In the genomic region with DNA sequence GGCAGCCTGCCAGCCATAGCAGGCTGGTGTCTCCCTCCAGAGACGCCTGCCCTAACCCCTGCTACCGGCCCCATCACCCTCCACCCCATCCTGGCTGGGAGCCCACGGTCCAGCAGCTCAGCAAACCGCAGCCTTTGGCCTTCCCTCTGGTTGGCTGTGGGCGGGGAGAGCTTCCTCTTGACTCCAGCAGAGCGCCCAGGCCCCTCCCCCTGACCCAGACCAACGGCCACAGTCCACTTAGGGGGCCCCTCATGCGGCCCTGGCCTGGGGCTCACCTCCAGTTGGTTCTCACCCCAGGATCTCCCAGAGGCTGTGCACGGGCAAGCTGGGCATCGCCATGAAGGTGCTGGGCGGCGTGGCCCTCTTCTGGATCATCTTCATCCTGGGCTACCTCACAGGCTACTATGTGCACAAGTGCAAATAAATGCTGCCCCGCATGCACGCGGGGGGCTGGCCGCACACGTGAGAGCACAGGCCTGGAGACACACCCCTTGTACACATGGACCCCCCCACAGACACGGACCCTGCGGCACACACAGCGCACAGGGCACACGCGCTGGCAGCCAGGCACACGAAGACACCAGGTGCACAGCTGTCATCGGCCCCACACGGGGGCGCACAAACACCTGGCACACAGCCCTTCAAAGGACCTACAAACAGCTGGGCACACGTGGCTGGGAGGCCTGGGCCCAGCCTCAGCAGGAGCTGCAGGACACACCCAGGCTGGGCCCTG, we compare ENCODE assay signal across 9 cellular contexts. TPM values are rescaled to one million over a fixed set of nuclear protein-coding genes. Genes with fewer than 3 reads are reported as not detected.
DNase-seq lines count a peak whose midpoint lies in the region; ATAC-seq and TF ChIP-seq lines count a peak whose summit lies in the region.
"Had no signal": no experiment of that assay in that cellular context is flagged by ENCODE, and none has a peak within 500 bp of the region (broad histone marks: within the 10 kb centered on the region; RNA-seq: fewer than 3 reads in every experiment).

No MANE protein-coding gene starts in this region.

- H3K36me3 ChIP-seq in naive thymus-derived CD4-positive, alpha-beta T cell (ENCODE audit: control insufficient read depth in 2 of 3, insufficient read depth in 3 of 3, low read length in 3 of 3) = peaks cover 5 to 25% (median 6%) of the 10 kb centered on the region in 3 experiments

- H3K27ac ChIP-seq in epithelial cell of prostate = no peak overlapping the region
- H3K27ac ChIP-seq in naive thymus-derived CD4-positive, alpha-beta T cell (ENCODE audit: low read depth, low read length) = no peak overlapping the region

- peak; percentile 38 for ATAC-seq in GM18867 (IDR thresholded peaks at IDR 0.05; ENCODE audit: unreplicated experiment)
- peak; percentile 36 for ATAC-seq in naive thymus-derived CD4-positive, alpha-beta T cell
- no peak for ATAC-seq in GM18511 (IDR thresholded peaks at IDR 0.05; ENCODE audit: unreplicated experiment)

- TF ChIP-seq CTCF in AG04449 (IDR thresholded peaks at IDR 0.05; ENCODE audit: insufficient read depth, low read length, missing control alignments) = peak; percentile 5

- H3K4me1 Mint-ChIP-seq in activated CD4-positive, alpha-beta T cell treated with anti-CD3 and anti-CD28 coated beads, Interleukin-2, amount 10 ng/mL, durations not matched to agents 24 days and 14 days = peaks cover 7% of the 10 kb centered on the region
- H3K4me1 Mint-ChIP-seq in naive thymus-derived CD4-positive, alpha-beta T cell = peaks cover 4 to 19% (median 9%) of the 10 kb centered on the region in 7 donors

- H3K4me3 Mint-ChIP-seq in activated CD4-positive, alpha-beta T cell treated with anti-CD3 and anti-CD28 coated beads, Interleukin-2, amount 10 ng/mL, durations not matched to agents 24 days and 14 days = no peak overlapping the region
- peak overlapping the region in 2 of 10 donors; percentile 6 to 70 for H3K4me3 Mint-ChIP-seq in naive thymus-derived CD4-positive, alpha-beta T cell

- no peak overlapping the region for H3K4me3 ChIP-seq in AG04449 (ENCODE audit: low read depth, low read length)
- H3K4me3 ChIP-seq in naive thymus-derived CD4-positive, alpha-beta T cell (ENCODE audit: low read length) = no peak overlapping the region

- no peaks in the 10 kb centered on the region for H3K9me3 ChIP-seq in naive thymus-derived CD4-positive, alpha-beta T cell (ENCODE audit: control insufficient read depth in 2 of 3, low read length in 3 of 3)

- H3K27me3 ChIP-seq in naive thymus-derived CD4-positive, alpha-beta T cell (ENCODE audit: control insufficient read depth in 2 of 2, insufficient read depth in 2 of 2, low read length in 2 of 2) = no peaks in the 10 kb centered on the region

- no peaks in the 10 kb centered on the region for H3K9me3 Mint-ChIP-seq in activated CD4-positive, alpha-beta T cell treated with anti-CD3 and anti-CD28 coated beads, Interleukin-2, amount 10 ng/mL, durations not matched to agents 24 days and 14 days
- no peaks in the 10 kb centered on the region for H3K9me3 Mint-ChIP-seq in naive thymus-derived CD4-positive, alpha-beta T cell

- intact Hi-C loops in activated CD4-positive, alpha-beta T cell treated with anti-CD3 and anti-CD28 coated beads, Interleukin-2, amount 10 ng/mL, durations not matched to agents 24 days and 14 days (cut with micrococcal nuclease) = loop anchor here (1.0 kb wide), 1 partner anchor 26 kb away; no protein-coding TSS in a partner anchor
- intact Hi-C loops in naive thymus-derived CD4-positive, alpha-beta T cell (cut with micrococcal nuclease) = loop anchor here in 1 of 2 donors (1.0 to 10.0 kb wide), 3 partner anchors 21 to 151 kb away; partner anchors contain the start of genes LRRC47 and TPRG1L

- peaks cover 5 to 12% of the 10 kb centered on the region in 2 donors for H3K4me1 ChIP-seq in naive thymus-derived CD4-positive, alpha-beta T cell (ENCODE audit: control insufficient read depth in 2 of 2, insufficient read depth in 2 of 2, low read length in 2 of 2)

- CTCF ChIA-PET in AG04449 (lab: Yijun Ruan, JAX) = interaction anchor here (1.1 kb wide), 1 partner anchor 15 kb away, joined by 3 read pairs; no protein-coding TSS in a partner anchor
- CTCF ChIA-PET in naive thymus-derived CD4-positive, alpha-beta T cell (lab: Charles Lee) = no interaction called here

- no peak overlapping the region for H3K27ac Mint-ChIP-seq in activated CD4-positive, alpha-beta T cell treated with anti-CD3 and anti-CD28 coated beads, Interleukin-2, amount 10 ng/mL, durations not matched to agents 24 days and 14 days
- peak overlapping the region in 3 of 9 donors; percentile 17 to 57 (median 48) for H3K27ac Mint-ChIP-seq in naive thymus-derived CD4-positive, alpha-beta T cell

- POLR2A ChIA-PET in AG04449 (lab: Yijun Ruan, JAX) = interaction anchor here (0.6 kb wide), 1 partner anchor 73 kb away, joined by 3 read pairs; no protein-coding TSS in a partner anchor
- POLR2A ChIA-PET in naive thymus-derived CD4-positive, alpha-beta T cell (lab: Charles Lee) = interaction anchor here (1.2 kb wide), 1 partner anchor 20 kb away, joined by 8 read pairs; the partner anchor contains the start of gene LRRC47

- H3K27me3 Mint-ChIP-seq in activated CD4-positive, alpha-beta T cell treated with anti-CD3 and anti-CD28 coated beads, Interleukin-2, amount 10 ng/mL, durations not matched to agents 24 days and 14 days = no peaks in the 10 kb centered on the region
- H3K27me3 Mint-ChIP-seq in naive thymus-derived CD4-positive, alpha-beta T cell = peaks cover 0 to 1% (median 0%) of the 10 kb centered on the region in 5 donors

- H3K36me3 Mint-ChIP-seq in activated CD4-positive, alpha-beta T cell treated with anti-CD3 and anti-CD28 coated beads, Interleukin-2, amount 10 ng/mL, durations not matched to agents 24 days and 14 days (ENCODE audit: low read depth) = peaks cover 8% of the 10 kb centered on the region
- H3K36me3 Mint-ChIP-seq in naive thymus-derived CD4-positive, alpha-beta T cell = peaks cover 7 to 14% (median 8%) of the 10 kb centered on the region in 5 donors

- no peak for DNase-seq in AG04449 (ENCODE audit: low read depth, low spot score)
- DNase-seq in NCI-H2196 treated with DMSO at 0.1 percent for 48 hours (lab: John Stamatoyannopoulos, UW; ENCODE audit: unreplicated experiment) = peak; percentile 84
- DNase-seq in activated CD4-positive, alpha-beta T cell treated with anti-CD3 and anti-CD28 coated beads, Interleukin-2, amount 10 ng/mL, durations not matched to agents 24 days and 14 days = peak; percentile 82
- peak; percentile 36 for DNase-seq in epithelial cell of prostate (ENCODE audit: low read depth, low spot score)
- DNase-seq in naive thymus-derived CD4-positive, alpha-beta T cell = peak in 8 of 9 donors; percentile 25 to 52 (median 39)
- DNase-seq in NCI-H2107 (lab: John Stamatoyannopoulos, UW) = no peak

RNA-seq across cellular contexts. Expression of gene SMIM1, which starts 3.1 kb away (rescaled TPM):
- total RNA-seq in activated CD4-positive, alpha-beta T cell treated with anti-CD3 and anti-CD28 coated beads, Interleukin-2, amount 10 ng/mL, durations not matched to agents 24 days and 14 days = 0.66 and 1.4 TPM in 2 replicates
- 1 to 10 TPM in 4 of 5 experiments, under 1 TPM in 1; 0.58 to 4.3 (median 2.3) TPM for total RNA-seq in naive thymus-derived CD4-positive, alpha-beta T cell
- 1 to 10 TPM in 1 of 2 donors, under 1 TPM in 1; 0.75 to 3.0 TPM for polyA plus RNA-seq in naive thymus-derived CD4-positive, alpha-beta T cell
- total RNA-seq: frontal cortex had no signal

RNA-seq across cellular contexts. Expression of gene LRRC47, which starts 20.6 kb away (rescaled TPM):
- total RNA-seq in activated CD4-positive, alpha-beta T cell treated with anti-CD3 and anti-CD28 coated beads, Interleukin-2, amount 10 ng/mL, durations not matched to agents 24 days and 14 days = 40.8 and 46.0 TPM in 2 replicates
- total RNA-seq in naive thymus-derived CD4-positive, alpha-beta T cell = 10 to 100 TPM; 38.2 to 60.2 (median 43.9) TPM
- 10 to 100 TPM; 25.7 to 33.4 TPM for polyA plus RNA-seq in naive thymus-derived CD4-positive, alpha-beta T cell

RNA-seq across cellular contexts. Expression of gene CCDC27, which starts 23.4 kb away (rescaled TPM):
- total RNA-seq in activated CD4-positive, alpha-beta T cell treated with anti-CD3 and anti-CD28 coated beads, Interleukin-2, amount 10 ng/mL, durations not matched to agents 24 days and 14 days = not detected in 2 replicates
- total RNA-seq in naive thymus-derived CD4-positive, alpha-beta T cell = not detected
- not detected for polyA plus RNA-seq in naive thymus-derived CD4-positive, alpha-beta T cell
- total RNA-seq: frontal cortex had no signal

Comparison
In these comparisons a context has a peak if more than half of its experiments do, and no peak if none do; other contexts are left out.
1. DNase-seq: peak in NCI-H2196 treated with DMSO at 0.1 percent for 48 hours (single experiment), activated CD4-positive, alpha-beta T cell treated with anti-CD3 and anti-CD28 coated beads, Interleukin-2, amount 10 ng/mL, durations not matched to agents 24 days and 14 days (single experiment), epithelial cell of prostate (single experiment) and naive thymus-derived CD4-positive, alpha-beta T cell (8 of 9); none in AG04449 (single experiment) and NCI-H2107 (single experiment).